17 cellular contexts compared by ENCODE assay signal in the genomic region with DNA sequence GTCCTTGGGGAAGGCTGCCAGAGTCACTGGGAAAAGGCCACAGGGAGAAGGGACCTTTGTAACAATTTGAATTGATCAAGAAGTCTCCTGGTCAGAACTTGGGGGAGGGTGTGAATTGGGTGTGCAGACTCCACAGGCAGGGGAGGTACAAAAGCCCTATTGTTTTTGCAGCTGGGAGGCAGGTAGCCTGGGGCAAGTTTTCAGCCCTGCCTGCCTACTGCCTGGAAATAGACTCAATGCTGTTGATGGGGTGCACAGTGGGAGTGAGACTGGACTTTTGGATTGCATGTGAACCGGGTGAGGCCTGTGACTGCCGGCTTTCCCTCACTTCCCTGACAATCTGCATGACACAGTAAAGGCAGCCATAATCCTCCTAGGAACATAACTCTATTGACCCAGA.
"Had no signal": no experiment of that assay in that cellular context is flagged by ENCODE, and none has a peak within 500 bp of the region (broad histone marks: within the 10 kb centered on the region; RNA-seq: fewer than 3 reads in every experiment).

No MANE protein-coding gene starts in this region.

- DNase-seq: activated CD4-positive, alpha-beta T cell treated with anti-CD3 and anti-CD28 coated beads for 4 hours; activated CD8-positive, alpha-beta memory T cell treated with anti-CD3 and anti-CD28 coated beads, Interleukin-2, amount 50 U/mL, for 48 hours; activated CD8-positive, alpha-beta T cell treated with anti-CD3 and anti-CD28 coated beads, Interleukin-2, amount 10 ng/mL, durations not matched to agents 7 days and 5 days; activated T-cell treated with anti-CD3 and anti-CD28 coated beads, Interleukin-2, amount 50 U/mL, for 1 hour; NCI-H1092; NCI-H1417; NCI-H1930; NCI-H345; NCI-H510A; NCI-H526 treated with DMSO at 0.1 percent for 48 hours; RPMI8226; SW 1271 had no signal

- H3K27ac ChIP-seq: ascending aorta, KMS-11 had no signal

- H3K27me3 ChIP-seq: ascending aorta had no signal

- H3K4me1 ChIP-seq: ascending aorta had no signal

- ATAC-seq: activated CD4-positive, CD25-positive, alpha-beta regulatory T cell treated with anti-CD3 and anti-CD28 coated beads, Interleukin-2, amount 50 U/mL, for 24 hours; activated CD8-positive, alpha-beta T cell treated with anti-CD3 and anti-CD28 coated beads, Interleukin-2, amount 10 ng/mL, durations not matched to agents 7 days and 5 days; Right ventricle myocardium inferior; SK-N-SH treated with all-trans-retinoic acid at 6 μM for 48 hours had no signal

- H3K4me2 ChIP-seq: KMS-11 had no signal

- H3K9ac ChIP-seq: KMS-11 had no signal

- H3K9me3 ChIP-seq: ascending aorta had no signal

- H3K36me3 ChIP-seq: ascending aorta had no signal

- H3K4me3 ChIP-seq: ascending aorta had no signal
